In the genomic region with DNA sequence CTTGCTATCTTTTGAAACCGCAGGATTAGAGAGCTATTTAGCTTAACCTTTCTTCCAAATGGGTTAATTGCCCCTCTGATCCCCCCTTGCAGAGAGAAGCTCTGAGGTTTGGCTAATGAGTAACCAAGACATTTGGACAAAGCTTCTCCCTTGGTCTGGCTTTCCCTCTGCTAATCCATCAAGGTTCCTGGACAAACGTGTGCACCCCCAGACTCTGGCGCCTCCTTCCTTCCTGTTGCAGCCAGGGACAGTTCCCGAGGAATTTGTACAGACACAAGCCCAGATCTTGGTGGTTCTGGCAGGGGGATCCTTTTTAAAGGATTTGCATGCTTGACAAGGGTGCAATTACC, we compare ENCODE assay signal across 10 cellular contexts. TPM values are rescaled to one million over a fixed set of nuclear protein-coding genes. Genes with fewer than 3 reads are reported as not detected.
DNase-seq lines count a peak whose midpoint lies in the region; ATAC-seq and TF ChIP-seq lines count a peak whose summit lies in the region.
"Had no signal": no experiment of that assay in that cellular context is flagged by ENCODE, and none has a peak within 500 bp of the region (broad histone marks: within the 10 kb centered on the region; RNA-seq: fewer than 3 reads in every experiment).

No MANE protein-coding gene starts in this region.

- no peak overlapping the region for H3K9ac ChIP-seq in trophoblast cell (ENCODE audit: low read length)
- H3K9ac ChIP-seq: KMS-11 had no signal

- H3K27me3 ChIP-seq in right cardiac atrium (ENCODE audit: control insufficient read depth, insufficient read depth) (no peaks in the 10 kb centered on the region), trophoblast cell (ENCODE audit: insufficient read depth, low read length) (no peaks in the 10 kb centered on the region)

- intact Hi-C loops in right cardiac atrium (cut with DNase I): loop anchor here in 2 of 4 donors (5.0 kb wide), 1 partner anchor 73 kb away; no protein-coding TSS in a partner anchor

- H3K36me3 ChIP-seq in trophoblast cell (ENCODE audit: control insufficient read depth in 1 of 2, insufficient read depth in 2 of 2, low read length in 2 of 2): no peaks in the 10 kb centered on the region

- no peak overlapping the region for H3K4ac ChIP-seq in trophoblast cell (ENCODE audit: low read depth, low read length)

- 43% methylated on average over 4 of the region's 4 CpGs for WGBS in right cardiac atrium
- WGBS in trophoblast cell (ENCODE audit: extremely low coverage, insufficient coverage, insufficient read length): no CpG with 5 or more reads among the region's 4 CpGs

- H3K23ac ChIP-seq in trophoblast cell (ENCODE audit: low read length): no peak overlapping the region

- no peak overlapping the region for H2BK12ac ChIP-seq in trophoblast cell (ENCODE audit: low read length)

- H4K8ac ChIP-seq in trophoblast cell (ENCODE audit: low read depth, low read length): no peak overlapping the region

- H2BK120ac ChIP-seq in trophoblast cell (ENCODE audit: insufficient read depth, low read length, poor library complexity): no peak overlapping the region

- no peak overlapping the region for H2AFZ ChIP-seq in trophoblast cell (ENCODE audit: insufficient read depth, low read length, poor library complexity)

- H3K79me1 ChIP-seq in trophoblast cell (ENCODE audit: low read length): peaks cover 12% of the 10 kb centered on the region

- no peak overlapping the region for H3K18ac ChIP-seq in trophoblast cell (ENCODE audit: low read length)

- H2AK5ac ChIP-seq in trophoblast cell (ENCODE audit: low read length): no peak overlapping the region

- no peak overlapping the region for H4K12ac ChIP-seq in trophoblast cell (ENCODE audit: low read depth, low read length)

- ATAC-seq in SK-N-SH treated with all-trans-retinoic acid at 6 μM for 48 hours (0 out of 3 replicates have a peak, but pooled peaks have one; percentile 8), right cardiac atrium (no peak), GM18519 (IDR thresholded peaks at IDR 0.05; ENCODE audit: low FRiP score, unreplicated experiment) (no peak), HG03039 (IDR thresholded peaks at IDR 0.05; ENCODE audit: unreplicated experiment) (no peak), HG02571 (IDR thresholded peaks at IDR 0.05; ENCODE audit: unreplicated experiment) (no peak)

- peaks cover 8% of the 10 kb centered on the region for H3K79me2 ChIP-seq in trophoblast cell (ENCODE audit: control insufficient read depth, insufficient read depth, low read length, poor library complexity)

- H4K91ac ChIP-seq in trophoblast cell (ENCODE audit: low read depth, low read length): no peak overlapping the region

- H3K4me2 ChIP-seq in trophoblast cell (ENCODE audit: low read length): peak overlapping the region; percentile 100
- H3K4me2 ChIP-seq: KMS-11 had no signal

- H3K9me3 ChIP-seq in right cardiac atrium (ENCODE audit: control insufficient read depth, low read length) (no peaks in the 10 kb centered on the region), trophoblast cell (ENCODE audit: insufficient read depth, low read depth, low read length) (peaks cover 2% of the 10 kb centered on the region)

- DNase-seq in Daoy (ENCODE audit: low read depth) (peak; percentile 29), right cardiac atrium (no peak), trophoblast cell (no peak), DMS153 (lab: John Stamatoyannopoulos, UW) (no peak)
- DNase-seq: occipital lobe had no signal

- H3K4me3 ChIP-seq in right cardiac atrium (ENCODE audit: low read length): peak overlapping the region; percentile 61
- H3K4me3 ChIP-seq in trophoblast cell (ENCODE audit: low read depth, low read length): no peak overlapping the region

- H3K14ac ChIP-seq in trophoblast cell (ENCODE audit: low read length): no peak overlapping the region

- H3K27ac ChIP-seq in right cardiac atrium (ENCODE audit: low read length): peak overlapping the region; percentile 39
- no peak overlapping the region for H3K27ac ChIP-seq in trophoblast cell (ENCODE audit: low read depth, low read length)
- H3K27ac ChIP-seq: KMS-11 had no signal

- no peak overlapping the region for H2BK5ac ChIP-seq in trophoblast cell (ENCODE audit: low read depth, low read length, poor library complexity)

- H3K4me1 ChIP-seq in right cardiac atrium (ENCODE audit: control insufficient read depth, insufficient read depth, low read length) (no peaks in the 10 kb centered on the region), trophoblast cell (ENCODE audit: control insufficient read depth in 1 of 2, insufficient read depth in 2 of 2, low read length in 2 of 2) (peaks cover 0 to 19% of the 10 kb centered on the region in 2 experiments)

TF ChIP-seq in SK-N-SH treated with all-trans-retinoic acid at 6 μM for 48 hours, 23 proteins besides CTCF, POLR2A, EP300 and RAD21:
- no peak for TF ChIP-seq PPARA (CRISPR knock-in tag; IDR thresholded peaks at IDR 0.05; ENCODE audit: borderline replicate concordance)
- no peak for TF ChIP-seq RARB (CRISPR knock-in tag; IDR thresholded peaks at IDR 0.05)
- no peak for TF ChIP-seq ARNTL (CRISPR knock-in tag; IDR thresholded peaks at IDR 0.05; ENCODE audit: borderline replicate concordance, low read depth)
- TF ChIP-seq ZNF70 (CRISPR knock-in tag; IDR thresholded peaks at IDR 0.05): no peak
- no peak for TF ChIP-seq ZFP30 (CRISPR knock-in tag; IDR thresholded peaks at IDR 0.05)
- no peak for TF ChIP-seq TCF4 (CRISPR knock-in tag; IDR thresholded peaks at IDR 0.05; ENCODE audit: borderline replicate concordance)
- TF ChIP-seq ZFP3 (CRISPR knock-in tag; IDR thresholded peaks at IDR 0.05): no peak
- no peak for TF ChIP-seq ZC3H10 (CRISPR knock-in tag; IDR thresholded peaks at IDR 0.05)
- TF ChIP-seq OSR1 (CRISPR knock-in tag; IDR thresholded peaks at IDR 0.05): no peak
- no peak for TF ChIP-seq PATZ1 (CRISPR knock-in tag; IDR thresholded peaks at IDR 0.05; ENCODE audit: borderline replicate concordance)
TF ChIP-seq in SK-N-SH treated with all-trans-retinoic acid at 6 μM for 48 hours: peak in this region for 0.

RNA-seq across cellular contexts. Expression of gene KIAA1671, which starts 1.6 kb away (rescaled TPM):
- total RNA-seq in Daoy (2014; rRNA removed; shearing (Covaris generic)): 3.1 and 5.5 TPM in 2 replicates
- 10 to 100 TPM; 17.3 to 24.0 (median 20.3) TPM for total RNA-seq in right cardiac atrium
- 7.5 TPM for polyA plus RNA-seq in right cardiac atrium
- 23.1 and 23.4 TPM in 2 replicates for polyA plus RNA-seq in trophoblast cell (2013)

RNA-seq across cellular contexts. Expression of gene LHFPL7, which starts 7.6 kb away (rescaled TPM):
- total RNA-seq in Daoy (2014; rRNA removed; shearing (Covaris generic)): not detected in 2 replicates
- not detected for total RNA-seq in right cardiac atrium
- polyA plus RNA-seq in right cardiac atrium: not detected
- polyA plus RNA-seq in trophoblast cell (2013): not detected in 2 replicates
- total RNA-seq: occipital lobe had no signal
